Comparison of ENCODE assay signal across 10 cellular contexts in genomic region chr16:88384222-88385111, GRCh38. TPM values are rescaled to one million over a fixed set of nuclear protein-coding genes. Genes with fewer than 3 reads are reported as not detected.
DNase-seq lines count a peak whose midpoint lies in the region; ATAC-seq and TF ChIP-seq lines count a peak whose summit lies in the region.
"Had no signal": no experiment of that assay in that cellular context is flagged by ENCODE, and none has a peak within 500 bp of the region (broad histone marks: within the 10 kb centered on the region; RNA-seq: fewer than 3 reads in every experiment).

No MANE protein-coding gene starts in this region.

- H3K27me3 Mint-ChIP-seq in osteocyte (ENCODE audit: unreplicated experiment): no peaks in the 10 kb centered on the region
- peaks cover 39 to 51% of the 10 kb centered on the region in 2 donors for H3K27me3 Mint-ChIP-seq in effector memory CD8-positive, alpha-beta T cell

- H3K9me3 ChIP-seq in BLaER1 treated with 17β-estradiol and CSF1 and Interleukin-3, amounts not matched to agents 10 nM and 100 nM (replicated peaks in 1 of 11): peaks cover 0 to 9% (median 0%) of the 10 kb centered on the region in 11 experiments; a peak in 2 of 22 replicates
- H3K9me3 ChIP-seq in PC-3 (ENCODE audit: low read length) (no peaks in the 10 kb centered on the region), esophagus squamous epithelium (no peaks in the 10 kb centered on the region)
- H3K9me3 ChIP-seq: Caco-2 had no signal

- peak overlapping the region in 2 of 10 experiments; percentile 46 to 53; a peak in 5 of 20 replicates for H3K4me3 ChIP-seq in BLaER1 treated with 17β-estradiol and CSF1 and Interleukin-3, amounts not matched to agents 10 nM and 100 nM
- H3K4me3 ChIP-seq in PC-3 (ENCODE audit: low read length) (peak overlapping the region; percentile 68), fibroblast of pulmonary artery (replicated peaks; ENCODE audit: low read depth, low read length) (peak overlapping the region; percentile 48), esophagus squamous epithelium (peak overlapping the region in 2 of 4 donors; percentile 17 to 65)

- no peak overlapping the region for H2AFZ ChIP-seq in PC-3 (ENCODE audit: low read length)

- WGBS in esophagus squamous epithelium, 2 donors: 41 to 58% methylated on average over 13 to 15 of the region's 18 CpGs

- H3K4me1 Mint-ChIP-seq in osteocyte (ENCODE audit: unreplicated experiment): peaks cover 26% of the 10 kb centered on the region
- peaks cover 6 to 8% of the 10 kb centered on the region in 2 donors for H3K4me1 Mint-ChIP-seq in effector memory CD8-positive, alpha-beta T cell (ENCODE audit: low read depth in 2 of 2)

- peaks cover 0 to 60% (median 27%) of the 10 kb centered on the region in 11 experiments; a peak in 17 of 22 replicates for H4K20me1 ChIP-seq in BLaER1 treated with 17β-estradiol and CSF1 and Interleukin-3, amounts not matched to agents 10 nM and 100 nM
- no peaks in the 10 kb centered on the region for H4K20me1 ChIP-seq in PC-3 (ENCODE audit: low read length)

- no peaks in the 10 kb centered on the region for H3K9me2 ChIP-seq in PC-3 (replicated peaks; ENCODE audit: low read length)

- no peaks in the 10 kb centered on the region for H3K9me3 Mint-ChIP-seq in osteocyte (ENCODE audit: unreplicated experiment)
- no peaks in the 10 kb centered on the region for H3K9me3 Mint-ChIP-seq in effector memory CD8-positive, alpha-beta T cell
- H3K9me3 Mint-ChIP-seq: activated T-helper 1 cell treated with anti-CD3 and anti-CD28 coated beads, Interleukin-12 subunit alpha, Interleukin-12 subunit beta, Interleukin-2, Interleukin-4 antibody, amounts not matched to agents 30 ng/mL and 10 ng/mL and 1 ng/mL, durations not matched to agents 14 hours and 24 hours and 36 hours had no signal

- TF ChIP-seq CTCF in PC-3 (conservative IDR thresholded peaks at IDR 0.05; ENCODE audit: low read depth, low read length): no peak
- TF ChIP-seq CTCF in fibroblast of pulmonary artery (IDR thresholded peaks at IDR 0.05; ENCODE audit: low read length, missing control alignments): no peak
- no peak for TF ChIP-seq CTCF in osteocyte (IDR thresholded peaks at IDR 0.05)
- TF ChIP-seq CTCF in esophagus squamous epithelium (IDR thresholded peaks at IDR 0.05): no peak

- no peaks in the 10 kb centered on the region for H3F3A ChIP-seq in PC-3 (ENCODE audit: low read length, unreplicated experiment)

- no peaks in the 10 kb centered on the region for H3K36me3 Mint-ChIP-seq in osteocyte (ENCODE audit: unreplicated experiment)
- H3K36me3 Mint-ChIP-seq in effector memory CD8-positive, alpha-beta T cell (ENCODE audit: insufficient read depth): no peaks in the 10 kb centered on the region

- H3K4me1 ChIP-seq in BLaER1 treated with 17β-estradiol and CSF1 and Interleukin-3, amounts not matched to agents 10 nM and 100 nM: peaks cover 20 to 32% (median 24%) of the 10 kb centered on the region in 10 experiments; a peak in 19 of 20 replicates
- peaks cover 22% of the 10 kb centered on the region for H3K4me1 ChIP-seq in PC-3 (ENCODE audit: insufficient read depth, low read length)
- H3K4me1 ChIP-seq in esophagus squamous epithelium: peaks cover 3 to 29% (median 8%) of the 10 kb centered on the region in 3 donors

- H3K27ac ChIP-seq in BLaER1 treated with 17β-estradiol and CSF1 and Interleukin-3, amounts not matched to agents 10 nM and 100 nM: no peak overlapping the region
- H3K27ac ChIP-seq in PC-3 (ENCODE audit: low read length): peak overlapping the region; percentile 60
- no peak overlapping the region for H3K27ac ChIP-seq in esophagus squamous epithelium

- no peak for TF ChIP-seq POLR2A in esophagus squamous epithelium (IDR thresholded peaks at IDR 0.05)

- no peak for ATAC-seq in PC-3
- ATAC-seq in HG03175 (IDR thresholded peaks at IDR 0.05; ENCODE audit: unreplicated experiment): no peak
- ATAC-seq in effector memory CD8-positive, alpha-beta T cell (replicated peaks): no peak
- ATAC-seq in HG03565 (IDR thresholded peaks at IDR 0.05; ENCODE audit: unreplicated experiment): no peak

- no peak overlapping the region for H3K9ac ChIP-seq in BLaER1 treated with 17β-estradiol and CSF1 and Interleukin-3, amounts not matched to agents 10 nM and 100 nM
- peak overlapping the region; percentile 94 for H3K9ac ChIP-seq in PC-3 (ENCODE audit: low read length)

- intact Hi-C loops in PC-3 (cut with micrococcal nuclease) (loop anchor here (10.0 kb wide), 1 partner anchor 50 kb away; no protein-coding TSS in a partner anchor), esophagus squamous epithelium (cut with DNase I) (no loop called here)

- peaks cover 59% of the 10 kb centered on the region for H3K79me2 ChIP-seq in PC-3 (ENCODE audit: low read length)

- peak overlapping the region; percentile 66 to 85 (median 75); a peak in 14 of 22 replicates for H3K4me2 ChIP-seq in BLaER1 treated with 17β-estradiol and CSF1 and Interleukin-3, amounts not matched to agents 10 nM and 100 nM
- peak overlapping the region; percentile 77 for H3K4me2 ChIP-seq in PC-3 (ENCODE audit: low read length)

- POLR2A ChIA-PET in PC-3 (lab: Charles Lee; ENCODE audit: unreplicated experiment): no interaction called here

- no peak for DNase-seq in PC-3
- no peak for DNase-seq in fibroblast of pulmonary artery (ENCODE audit: low read depth)
- DNase-seq in osteocyte (ENCODE audit: extremely low spot score, unreplicated experiment): no peak
- no peak for DNase-seq in esophagus squamous epithelium (lab: John Stamatoyannopoulos, UW)
- DNase-seq in effector memory CD8-positive, alpha-beta T cell: no peak

- BruUV-seq in PC-3 (replicated peaks; lab: Mats Ljungman, UMichigan): TSS peak; percentile 48

- peaks cover 68 to 91% (median 85%) of the 10 kb centered on the region in 11 experiments for H3K27me3 ChIP-seq in BLaER1 treated with 17β-estradiol and CSF1 and Interleukin-3, amounts not matched to agents 10 nM and 100 nM
- H3K27me3 ChIP-seq in PC-3 (ENCODE audit: low read length): no peaks in the 10 kb centered on the region
- H3K27me3 ChIP-seq in esophagus squamous epithelium: peaks cover 0 to 90% (median 10%) of the 10 kb centered on the region in 4 donors

- CTCF ChIA-PET in PC-3 (lab: Charles Lee): no interaction called here

- H3K36me3 ChIP-seq in BLaER1 treated with 17β-estradiol and CSF1 and Interleukin-3, amounts not matched to agents 10 nM and 100 nM: no peaks in the 10 kb centered on the region
- H3K36me3 ChIP-seq in PC-3 (ENCODE audit: low read depth, low read length) (no peaks in the 10 kb centered on the region), esophagus squamous epithelium (no peaks in the 10 kb centered on the region)

- H3K27ac Mint-ChIP-seq in osteocyte (ENCODE audit: unreplicated experiment): no peak overlapping the region
- peak overlapping the region in 1 of 2 donors; percentile 68 for H3K27ac Mint-ChIP-seq in effector memory CD8-positive, alpha-beta T cell
- H3K27ac Mint-ChIP-seq: activated T-helper 1 cell treated with anti-CD3 and anti-CD28 coated beads, Interleukin-12 subunit alpha, Interleukin-12 subunit beta, Interleukin-2, Interleukin-4 antibody, amounts not matched to agents 30 ng/mL and 10 ng/mL and 1 ng/mL, durations not matched to agents 14 hours and 24 hours and 36 hours had no signal

- peak overlapping the region; percentile 52 for H3K4me3 Mint-ChIP-seq in osteocyte (ENCODE audit: unreplicated experiment)
- no peak overlapping the region for H3K4me3 Mint-ChIP-seq in effector memory CD8-positive, alpha-beta T cell
- H3K4me3 Mint-ChIP-seq: activated T-helper 1 cell treated with anti-CD3 and anti-CD28 coated beads, Interleukin-12 subunit alpha, Interleukin-12 subunit beta, Interleukin-2, Interleukin-4 antibody, amounts not matched to agents 30 ng/mL and 10 ng/mL and 1 ng/mL, durations not matched to agents 14 hours and 24 hours and 36 hours had no signal

RNA-seq across cellular contexts. Expression of gene ZNF469, which starts 1.7 kb away (rescaled TPM):
- total RNA-seq in PC-3 (2014; rRNA removed) (3.1 and 5.8 TPM in 2 replicates), osteocyte (4.1 and 4.6 TPM in 2 replicates), esophagus squamous epithelium (under 1 TPM; 0.26 to 0.57 (median 0.35) TPM)
